In genomic region chr5:72185717-72186388, GRCh38 we compare ENCODE assay signal across 16 cellular contexts.
DNase-seq lines count a peak whose midpoint lies in the region; ATAC-seq and TF ChIP-seq lines count a peak whose summit lies in the region.
"Had no signal": no experiment of that assay in that cellular context is flagged by ENCODE, and none has a peak within 500 bp of the region (broad histone marks: within the 10 kb centered on the region; RNA-seq: fewer than 3 reads in every experiment).

No MANE protein-coding gene starts in this region.

- no peaks in the 10 kb centered on the region for H3K36me3 ChIP-seq in naive thymus-derived CD4-positive, alpha-beta T cell (ENCODE audit: control insufficient read depth in 2 of 3, insufficient read depth in 3 of 3, low read length in 3 of 3)
- H3K36me3 ChIP-seq: cardiac muscle cell had no signal

- H3K4me1 ChIP-seq in naive thymus-derived CD4-positive, alpha-beta T cell (ENCODE audit: control insufficient read depth in 2 of 2, insufficient read depth in 2 of 2, low read length in 2 of 2) = no peaks in the 10 kb centered on the region

- DNase-seq in NCI-H1105 treated with DMSO at 0.1 percent for 48 hours (lab: John Stamatoyannopoulos, UW) = peak; percentile 71
- DNase-seq in endothelial cell (ENCODE audit: low spot score) = no peak
- no peak for DNase-seq in nephron progenitor cell
- DNase-seq in naive thymus-derived CD4-positive, alpha-beta T cell = no peak
- DNase-seq in amygdala (lab: John Stamatoyannopoulos, UW) = no peak
- no peak for DNase-seq in iPS-NIHi7 (ENCODE audit: extremely low spot score)
- DNase-seq: activated CD4-positive, alpha-beta T cell treated with anti-CD3 and anti-CD28 coated beads, Interleukin-2, amount 50 U/mL, for 4 hours; activated naive CD4-positive, alpha-beta T cell treated with anti-CD3 and anti-CD28 coated beads, Interleukin-2, amount 10 ng/mL, durations not matched to agents 7 days and 5 days; Calu3; GF-D8; mammary epithelial cell; PC-9 had no signal

- peak overlapping the region; percentile 36 for H3K27ac ChIP-seq in C4-2B
- H3K27ac ChIP-seq in naive thymus-derived CD4-positive, alpha-beta T cell (ENCODE audit: low read depth, low read length) = no peak overlapping the region
- H3K27ac ChIP-seq: cardiac muscle cell, KMS-11, PC-9 had no signal

- H3K27me3 ChIP-seq in naive thymus-derived CD4-positive, alpha-beta T cell (ENCODE audit: control insufficient read depth in 2 of 2, insufficient read depth in 2 of 2, low read length in 2 of 2) = no peaks in the 10 kb centered on the region
- H3K27me3 ChIP-seq: cardiac muscle cell had no signal

- H3K27me3 Mint-ChIP-seq in endothelial cell (ENCODE audit: unreplicated experiment) = peaks cover 2% of the 10 kb centered on the region
- no peaks in the 10 kb centered on the region for H3K27me3 Mint-ChIP-seq in nephron progenitor cell (ENCODE audit: low read depth, poor library complexity)
- peaks cover 13 to 55% (median 29%) of the 10 kb centered on the region in 5 donors for H3K27me3 Mint-ChIP-seq in naive thymus-derived CD4-positive, alpha-beta T cell

- CTCF ChIA-PET in naive thymus-derived CD4-positive, alpha-beta T cell (lab: Charles Lee) = no interaction called here

- TF ChIP-seq CTCF in C4-2B (conservative IDR thresholded peaks at IDR 0.05) (no peak), endothelial cell (IDR thresholded peaks at IDR 0.05; ENCODE audit: unreplicated experiment) (no peak), nephron progenitor cell (IDR thresholded peaks at IDR 0.05) (no peak)

- H3K27ac Mint-ChIP-seq in endothelial cell (ENCODE audit: unreplicated experiment) (peak overlapping the region; percentile 10), nephron progenitor cell (peak overlapping the region; percentile 48)
- no peak overlapping the region for H3K27ac Mint-ChIP-seq in naive thymus-derived CD4-positive, alpha-beta T cell
- H3K27ac Mint-ChIP-seq: activated naive CD4-positive, alpha-beta T cell treated with anti-CD3 and anti-CD28 coated beads, Interleukin-2, amount 10 ng/mL, durations not matched to agents 7 days and 5 days had no signal

- intact Hi-C loops in naive thymus-derived CD4-positive, alpha-beta T cell (cut with micrococcal nuclease) = no loop called here

- H3K9me3 Mint-ChIP-seq in endothelial cell (ENCODE audit: unreplicated experiment) = no peaks in the 10 kb centered on the region
- no peaks in the 10 kb centered on the region for H3K9me3 Mint-ChIP-seq in nephron progenitor cell
- peaks cover 0 to 2% (median 0%) of the 10 kb centered on the region in 11 donors for H3K9me3 Mint-ChIP-seq in naive thymus-derived CD4-positive, alpha-beta T cell
- H3K9me3 Mint-ChIP-seq: activated naive CD4-positive, alpha-beta T cell treated with anti-CD3 and anti-CD28 coated beads, Interleukin-2, amount 10 ng/mL, durations not matched to agents 7 days and 5 days had no signal

- H3K36me3 Mint-ChIP-seq in endothelial cell (ENCODE audit: low read depth, unreplicated experiment) = peaks cover 25% of the 10 kb centered on the region
- H3K36me3 Mint-ChIP-seq in nephron progenitor cell (ENCODE audit: low read depth) = peaks cover 62% of the 10 kb centered on the region
- H3K36me3 Mint-ChIP-seq in naive thymus-derived CD4-positive, alpha-beta T cell = no peaks in the 10 kb centered on the region
- H3K36me3 Mint-ChIP-seq: activated naive CD4-positive, alpha-beta T cell treated with anti-CD3 and anti-CD28 coated beads, Interleukin-2, amount 10 ng/mL, durations not matched to agents 7 days and 5 days had no signal

- H3K4me1 Mint-ChIP-seq in endothelial cell (ENCODE audit: unreplicated experiment) (peaks cover 6% of the 10 kb centered on the region), nephron progenitor cell (peaks cover 6% of the 10 kb centered on the region)
- H3K4me1 Mint-ChIP-seq in naive thymus-derived CD4-positive, alpha-beta T cell = no peaks in the 10 kb centered on the region
- H3K4me1 Mint-ChIP-seq: activated naive CD4-positive, alpha-beta T cell treated with anti-CD3 and anti-CD28 coated beads, Interleukin-2, amount 10 ng/mL, durations not matched to agents 7 days and 5 days had no signal

- H3K4me3 Mint-ChIP-seq in endothelial cell (ENCODE audit: unreplicated experiment) (no peak overlapping the region), nephron progenitor cell (no peak overlapping the region)
- H3K4me3 Mint-ChIP-seq in naive thymus-derived CD4-positive, alpha-beta T cell = no peak overlapping the region
- H3K4me3 Mint-ChIP-seq: activated naive CD4-positive, alpha-beta T cell treated with anti-CD3 and anti-CD28 coated beads, Interleukin-2, amount 10 ng/mL, durations not matched to agents 7 days and 5 days had no signal

- no peaks in the 10 kb centered on the region for H3K9me3 ChIP-seq in naive thymus-derived CD4-positive, alpha-beta T cell (ENCODE audit: control insufficient read depth in 2 of 3, low read length in 3 of 3)

- no peak for ATAC-seq in naive thymus-derived CD4-positive, alpha-beta T cell
- no peak for ATAC-seq in HG02623 (IDR thresholded peaks at IDR 0.05; ENCODE audit: unreplicated experiment)

- H3K4me3 ChIP-seq in naive thymus-derived CD4-positive, alpha-beta T cell (ENCODE audit: low read length) = no peak overlapping the region
- H3K4me3 ChIP-seq: cardiac muscle cell, PC-9 had no signal

- POLR2A ChIA-PET in naive thymus-derived CD4-positive, alpha-beta T cell (lab: Charles Lee) = no interaction called here

Comparison
In these comparisons a context has a peak if more than half of its experiments do, and no peak if none do; other contexts are left out.
1. H3K27ac Mint-ChIP-seq: peak in endothelial cell (single experiment) and nephron progenitor cell (single experiment); none in naive thymus-derived CD4-positive, alpha-beta T cell (0 of 9).